ENCODE assay signal across 1 cellular context in the genomic region with DNA sequence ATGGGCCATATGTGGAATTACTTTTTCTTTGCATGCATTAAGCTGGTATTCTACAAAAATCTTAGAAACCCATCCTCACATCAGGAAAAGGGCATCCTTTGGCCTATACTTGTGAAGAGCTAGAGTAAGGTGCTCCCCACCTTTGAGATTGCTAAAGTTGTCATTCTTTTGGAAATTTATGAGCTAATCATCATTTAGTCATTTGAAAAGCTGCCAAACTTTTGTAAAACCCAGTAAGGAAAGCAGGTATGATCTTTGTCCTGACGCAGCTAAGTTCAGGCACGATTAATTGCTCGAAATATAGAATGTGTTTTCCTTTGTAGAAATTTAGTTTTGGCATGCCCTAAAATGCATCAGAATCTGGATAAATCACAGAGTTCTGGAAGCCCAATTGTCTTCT.
TF ChIP-seq lines count a peak whose summit lies in the region.

No MANE protein-coding gene starts in this region.

TF ChIP-seq in HepG2, 621 proteins besides CTCF, POLR2A, EP300 and RAD21:
- TF ChIP-seq, protein P1, sequence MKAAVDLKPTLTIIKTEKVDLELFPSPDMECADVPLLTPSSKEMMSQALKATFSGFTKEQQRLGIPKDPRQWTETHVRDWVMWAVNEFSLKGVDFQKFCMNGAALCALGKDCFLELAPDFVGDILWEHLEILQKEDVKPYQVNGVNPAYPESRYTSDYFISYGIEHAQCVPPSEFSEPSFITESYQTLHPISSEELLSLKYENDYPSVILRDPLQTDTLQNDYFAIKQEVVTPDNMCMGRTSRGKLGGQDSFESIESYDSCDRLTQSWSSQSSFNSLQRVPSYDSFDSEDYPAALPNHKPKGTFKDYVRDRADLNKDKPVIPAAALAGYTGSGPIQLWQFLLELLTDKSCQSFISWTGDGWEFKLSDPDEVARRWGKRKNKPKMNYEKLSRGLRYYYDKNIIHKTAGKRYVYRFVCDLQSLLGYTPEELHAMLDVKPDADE (CRISPR knock-in tag; IDR thresholded peaks at IDR 0.05): no peak
- no peak for TF ChIP-seq KDM2A (CRISPR knock-in tag; IDR thresholded peaks at IDR 0.05; ENCODE audit: borderline replicate concordance, low read depth)
- no peak for TF ChIP-seq POGZ (CRISPR knock-in tag; IDR thresholded peaks at IDR 0.05)
- TF ChIP-seq, protein P2, sequence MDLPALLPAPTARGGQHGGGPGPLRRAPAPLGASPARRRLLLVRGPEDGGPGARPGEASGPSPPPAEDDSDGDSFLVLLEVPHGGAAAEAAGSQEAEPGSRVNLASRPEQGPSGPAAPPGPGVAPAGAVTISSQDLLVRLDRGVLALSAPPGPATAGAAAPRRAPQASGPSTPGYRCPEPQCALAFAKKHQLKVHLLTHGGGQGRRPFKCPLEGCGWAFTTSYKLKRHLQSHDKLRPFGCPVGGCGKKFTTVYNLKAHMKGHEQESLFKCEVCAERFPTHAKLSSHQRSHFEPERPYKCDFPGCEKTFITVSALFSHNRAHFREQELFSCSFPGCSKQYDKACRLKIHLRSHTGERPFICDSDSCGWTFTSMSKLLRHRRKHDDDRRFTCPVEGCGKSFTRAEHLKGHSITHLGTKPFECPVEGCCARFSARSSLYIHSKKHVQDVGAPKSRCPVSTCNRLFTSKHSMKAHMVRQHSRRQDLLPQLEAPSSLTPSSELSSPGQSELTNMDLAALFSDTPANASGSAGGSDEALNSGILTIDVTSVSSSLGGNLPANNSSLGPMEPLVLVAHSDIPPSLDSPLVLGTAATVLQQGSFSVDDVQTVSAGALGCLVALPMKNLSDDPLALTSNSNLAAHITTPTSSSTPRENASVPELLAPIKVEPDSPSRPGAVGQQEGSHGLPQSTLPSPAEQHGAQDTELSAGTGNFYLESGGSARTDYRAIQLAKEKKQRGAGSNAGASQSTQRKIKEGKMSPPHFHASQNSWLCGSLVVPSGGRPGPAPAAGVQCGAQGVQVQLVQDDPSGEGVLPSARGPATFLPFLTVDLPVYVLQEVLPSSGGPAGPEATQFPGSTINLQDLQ (CRISPR knock-in tag; IDR thresholded peaks at IDR 0.05): no peak
- no peak for TF ChIP-seq ZNF547 (CRISPR knock-in tag; IDR thresholded peaks at IDR 0.05)
- TF ChIP-seq EZH2 (conservative IDR thresholded peaks at IDR 0.05; ENCODE audit: low read depth, low read length): no peak
TF ChIP-seq in HepG2: peak in this region for 0.
